Comparison of ENCODE assay signal across 1 cellular context in genomic region chr9:14730367-14730958, GRCh38.
TF ChIP-seq lines count a peak whose summit lies in the region.

No MANE protein-coding gene starts in this region.

TF ChIP-seq in HepG2, 621 proteins besides CTCF, POLR2A, EP300 and RAD21:
- TF ChIP-seq, protein P1, sequence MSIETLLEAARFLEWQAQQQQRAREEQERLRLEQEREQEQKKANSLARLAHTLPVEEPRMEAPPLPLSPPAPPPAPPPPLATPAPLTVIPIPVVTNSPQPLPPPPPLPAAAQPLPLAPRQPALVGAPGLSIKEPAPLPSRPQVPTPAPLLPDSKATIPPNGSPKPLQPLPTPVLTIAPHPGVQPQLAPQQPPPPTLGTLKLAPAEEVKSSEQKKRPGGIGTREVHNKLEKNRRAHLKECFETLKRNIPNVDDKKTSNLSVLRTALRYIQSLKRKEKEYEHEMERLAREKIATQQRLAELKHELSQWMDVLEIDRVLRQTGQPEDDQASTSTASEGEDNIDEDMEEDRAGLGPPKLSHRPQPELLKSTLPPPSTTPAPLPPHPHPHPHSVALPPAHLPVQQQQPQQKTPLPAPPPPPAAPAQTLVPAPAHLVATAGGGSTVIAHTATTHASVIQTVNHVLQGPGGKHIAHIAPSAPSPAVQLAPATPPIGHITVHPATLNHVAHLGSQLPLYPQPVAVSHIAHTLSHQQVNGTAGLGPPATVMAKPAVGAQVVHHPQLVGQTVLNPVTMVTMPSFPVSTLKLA (IDR thresholded peaks at IDR 0.05), result peak; percentile 61
- TF ChIP-seq RBM22 (optimal IDR thresholded peaks at IDR 0.05; ENCODE audit: low read length) (peak; percentile 53), ZNF790 (CRISPR knock-in tag; IDR thresholded peaks at IDR 0.05; ENCODE audit: borderline replicate concordance) (no peak), POLR2G (IDR thresholded peaks at IDR 0.05; ENCODE audit: low read depth, low read length) (peak; percentile 8; the same call in 1 of the 2 replicates)
TF ChIP-seq in HepG2: peak in this region for 3.
